Comparison of ENCODE assay signal across 1 cellular context in the genomic region with DNA sequence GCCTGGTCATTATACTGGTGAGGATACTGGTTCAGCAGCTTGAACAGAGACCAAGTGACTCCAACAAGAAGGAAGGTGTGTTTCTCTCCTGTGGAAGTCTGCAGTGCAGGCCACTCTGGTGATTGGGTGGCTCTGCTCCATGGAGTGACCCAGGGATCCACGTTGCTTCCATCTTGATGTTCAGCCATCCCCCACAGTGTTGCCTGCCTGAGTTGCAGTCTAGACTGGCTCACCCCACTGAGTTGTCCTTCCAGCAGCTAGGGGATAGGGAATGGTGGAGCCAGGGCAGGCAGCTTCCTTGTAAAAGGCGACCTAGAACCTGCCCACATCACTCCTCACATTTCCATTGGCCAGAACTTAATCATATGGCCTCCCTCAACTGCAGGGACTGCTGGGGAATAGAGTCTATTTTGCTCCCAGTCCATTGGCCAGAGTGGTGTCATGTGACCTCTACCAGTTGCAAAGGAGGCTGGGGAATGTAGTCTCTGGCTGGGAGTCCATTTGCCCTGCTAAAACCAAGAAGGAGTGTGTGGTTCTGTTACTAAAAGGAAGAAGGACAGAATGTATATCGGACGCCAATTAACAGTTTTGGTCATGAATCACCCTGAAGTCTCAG.
TF ChIP-seq lines count a peak whose summit lies in the region.

No MANE protein-coding gene starts in this region.

TF ChIP-seq in K562, 482 proteins besides CTCF, POLR2A, EP300 and RAD21:
- TF ChIP-seq SUPT5H (IDR thresholded peaks at IDR 0.05) (0 out of 2 replicates have a peak, but pooled peaks have one; percentile 23), ZNF146 (CRISPR knock-in tag; IDR thresholded peaks at IDR 0.05; ENCODE audit: unreplicated experiment) (no peak), PHF8 (IDR thresholded peaks at IDR 0.05; ENCODE audit: borderline replicate concordance, low read length) (peak; percentile 39; the same call in 1 of the 2 replicates), SIX5 (IDR thresholded peaks at IDR 0.05; ENCODE audit: borderline replicate concordance in 1 of 2, insufficient read depth in 1 of 2, low read depth in 1 of 2, low read length in 2 of 2) (peak; percentile 76 to 81), XRCC5 (IDR thresholded peaks at IDR 0.05; ENCODE audit: low read depth, low read length) (no peak), CREM (IDR thresholded peaks at IDR 0.05; ENCODE audit: low read depth) (peak; percentile 57), CBFA2T2 (conservative IDR thresholded peaks at IDR 0.05) (peak; percentile 81), FOS (IDR thresholded peaks at IDR 0.05; ENCODE audit: extremely low read depth, insufficient read length) (peak; percentile 33), RBM25 (IDR thresholded peaks at IDR 0.05; ENCODE audit: low read depth, low read length, severe bottlenecking) (peak; percentile 46), ZNF143 (CRISPR knock-in tag; IDR thresholded peaks at IDR 0.05) (peak; percentile 89), GATAD2A (IDR thresholded peaks at IDR 0.05) (no peak), EHMT2 (IDR thresholded peaks at IDR 0.05) (peak; percentile 71), TBP (optimal IDR thresholded peaks at IDR 0.05; ENCODE audit: low read depth, low read length) (peak; percentile 17), RAD51 (IDR thresholded peaks at IDR 0.05; ENCODE audit: borderline replicate concordance, low read depth) (peak; percentile 96), RFX7 (CRISPR knock-in tag; IDR thresholded peaks at IDR 0.05) (no peak), IRF2 (CRISPR knock-in tag; IDR thresholded peaks at IDR 0.05) (no peak), ZBTB8A (IDR thresholded peaks at IDR 0.05; ENCODE audit: partially characterized antibody) (no peak), KDM2B (CRISPR knock-in tag; IDR thresholded peaks at IDR 0.05) (no peak), SMAD1 (IDR thresholded peaks at IDR 0.05; ENCODE audit: low read depth, low read length, partially characterized antibody) (no peak), PCBP1 (IDR thresholded peaks at IDR 0.05; ENCODE audit: low read depth, low read length, poor library complexity, severe bottlenecking) (no peak), ARNT (IDR thresholded peaks at IDR 0.05) (peak in 1 of 2 experiments; percentile 92; a peak in 2 of 4 replicates), NFYB (IDR thresholded peaks at IDR 0.05; ENCODE audit: extremely low read depth, insufficient read length) (peak; percentile 72), YY1 (IDR thresholded peaks at IDR 0.05; ENCODE audit: borderline replicate concordance in 1 of 3, control insufficient read depth in 1 of 3, extremely low read depth in 1 of 3, insufficient read depth in 3 of 3, insufficient read length in 1 of 3, insufficient replicate concordance in 2 of 3, low read depth in 1 of 3, low read length in 2 of 3) (peak in 2 of 3 experiments; percentile 60 to 86), HCFC1 (IDR thresholded peaks at IDR 0.05; ENCODE audit: low read depth, low read length) (peak; percentile 92), PHF20 (IDR thresholded peaks at IDR 0.05; ENCODE audit: partially characterized antibody) (peak; percentile 62), CBX3 (IDR thresholded peaks at IDR 0.05; ENCODE audit: borderline replicate concordance in 1 of 2, low read length in 2 of 2) (peak in 1 of 2 experiments; percentile 16; a peak in 1 of 3 replicates), MBD2 (IDR thresholded peaks at IDR 0.05; ENCODE audit: borderline replicate concordance, low read depth) (peak; percentile 65; the same call in 1 of the 2 replicates), TFAM (CRISPR knock-in tag; conservative IDR thresholded peaks at IDR 0.05) (no peak), RBM39 (optimal IDR thresholded peaks at IDR 0.05; ENCODE audit: low read depth, low read length) (no peak), WHSC1 (IDR thresholded peaks at IDR 0.05; ENCODE audit: low read length) (no peak), TOE1 (IDR thresholded peaks at IDR 0.05; ENCODE audit: borderline replicate concordance) (peak; percentile 97), TOE1 (CRISPR knock-in tag; IDR thresholded peaks at IDR 0.05; ENCODE audit: borderline replicate concordance, low read depth) (no peak)
- TF ChIP-seq, protein P1, sequence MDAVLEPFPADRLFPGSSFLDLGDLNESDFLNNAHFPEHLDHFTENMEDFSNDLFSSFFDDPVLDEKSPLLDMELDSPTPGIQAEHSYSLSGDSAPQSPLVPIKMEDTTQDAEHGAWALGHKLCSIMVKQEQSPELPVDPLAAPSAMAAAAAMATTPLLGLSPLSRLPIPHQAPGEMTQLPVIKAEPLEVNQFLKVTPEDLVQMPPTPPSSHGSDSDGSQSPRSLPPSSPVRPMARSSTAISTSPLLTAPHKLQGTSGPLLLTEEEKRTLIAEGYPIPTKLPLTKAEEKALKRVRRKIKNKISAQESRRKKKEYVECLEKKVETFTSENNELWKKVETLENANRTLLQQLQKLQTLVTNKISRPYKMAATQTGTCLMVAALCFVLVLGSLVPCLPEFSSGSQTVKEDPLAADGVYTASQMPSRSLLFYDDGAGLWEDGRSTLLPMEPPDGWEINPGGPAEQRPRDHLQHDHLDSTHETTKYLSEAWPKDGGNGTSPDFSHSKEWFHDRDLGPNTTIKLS (IDR thresholded peaks at IDR 0.05; ENCODE audit: borderline replicate concordance, low read depth): peak; percentile 65; the same call in 1 of the 2 replicates
- TF ChIP-seq, protein P2, sequence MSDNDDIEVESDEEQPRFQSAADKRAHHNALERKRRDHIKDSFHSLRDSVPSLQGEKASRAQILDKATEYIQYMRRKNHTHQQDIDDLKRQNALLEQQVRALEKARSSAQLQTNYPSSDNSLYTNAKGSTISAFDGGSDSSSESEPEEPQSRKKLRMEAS (CRISPR knock-in tag; IDR thresholded peaks at IDR 0.05): no peak
- TF ChIP-seq, protein P3, sequence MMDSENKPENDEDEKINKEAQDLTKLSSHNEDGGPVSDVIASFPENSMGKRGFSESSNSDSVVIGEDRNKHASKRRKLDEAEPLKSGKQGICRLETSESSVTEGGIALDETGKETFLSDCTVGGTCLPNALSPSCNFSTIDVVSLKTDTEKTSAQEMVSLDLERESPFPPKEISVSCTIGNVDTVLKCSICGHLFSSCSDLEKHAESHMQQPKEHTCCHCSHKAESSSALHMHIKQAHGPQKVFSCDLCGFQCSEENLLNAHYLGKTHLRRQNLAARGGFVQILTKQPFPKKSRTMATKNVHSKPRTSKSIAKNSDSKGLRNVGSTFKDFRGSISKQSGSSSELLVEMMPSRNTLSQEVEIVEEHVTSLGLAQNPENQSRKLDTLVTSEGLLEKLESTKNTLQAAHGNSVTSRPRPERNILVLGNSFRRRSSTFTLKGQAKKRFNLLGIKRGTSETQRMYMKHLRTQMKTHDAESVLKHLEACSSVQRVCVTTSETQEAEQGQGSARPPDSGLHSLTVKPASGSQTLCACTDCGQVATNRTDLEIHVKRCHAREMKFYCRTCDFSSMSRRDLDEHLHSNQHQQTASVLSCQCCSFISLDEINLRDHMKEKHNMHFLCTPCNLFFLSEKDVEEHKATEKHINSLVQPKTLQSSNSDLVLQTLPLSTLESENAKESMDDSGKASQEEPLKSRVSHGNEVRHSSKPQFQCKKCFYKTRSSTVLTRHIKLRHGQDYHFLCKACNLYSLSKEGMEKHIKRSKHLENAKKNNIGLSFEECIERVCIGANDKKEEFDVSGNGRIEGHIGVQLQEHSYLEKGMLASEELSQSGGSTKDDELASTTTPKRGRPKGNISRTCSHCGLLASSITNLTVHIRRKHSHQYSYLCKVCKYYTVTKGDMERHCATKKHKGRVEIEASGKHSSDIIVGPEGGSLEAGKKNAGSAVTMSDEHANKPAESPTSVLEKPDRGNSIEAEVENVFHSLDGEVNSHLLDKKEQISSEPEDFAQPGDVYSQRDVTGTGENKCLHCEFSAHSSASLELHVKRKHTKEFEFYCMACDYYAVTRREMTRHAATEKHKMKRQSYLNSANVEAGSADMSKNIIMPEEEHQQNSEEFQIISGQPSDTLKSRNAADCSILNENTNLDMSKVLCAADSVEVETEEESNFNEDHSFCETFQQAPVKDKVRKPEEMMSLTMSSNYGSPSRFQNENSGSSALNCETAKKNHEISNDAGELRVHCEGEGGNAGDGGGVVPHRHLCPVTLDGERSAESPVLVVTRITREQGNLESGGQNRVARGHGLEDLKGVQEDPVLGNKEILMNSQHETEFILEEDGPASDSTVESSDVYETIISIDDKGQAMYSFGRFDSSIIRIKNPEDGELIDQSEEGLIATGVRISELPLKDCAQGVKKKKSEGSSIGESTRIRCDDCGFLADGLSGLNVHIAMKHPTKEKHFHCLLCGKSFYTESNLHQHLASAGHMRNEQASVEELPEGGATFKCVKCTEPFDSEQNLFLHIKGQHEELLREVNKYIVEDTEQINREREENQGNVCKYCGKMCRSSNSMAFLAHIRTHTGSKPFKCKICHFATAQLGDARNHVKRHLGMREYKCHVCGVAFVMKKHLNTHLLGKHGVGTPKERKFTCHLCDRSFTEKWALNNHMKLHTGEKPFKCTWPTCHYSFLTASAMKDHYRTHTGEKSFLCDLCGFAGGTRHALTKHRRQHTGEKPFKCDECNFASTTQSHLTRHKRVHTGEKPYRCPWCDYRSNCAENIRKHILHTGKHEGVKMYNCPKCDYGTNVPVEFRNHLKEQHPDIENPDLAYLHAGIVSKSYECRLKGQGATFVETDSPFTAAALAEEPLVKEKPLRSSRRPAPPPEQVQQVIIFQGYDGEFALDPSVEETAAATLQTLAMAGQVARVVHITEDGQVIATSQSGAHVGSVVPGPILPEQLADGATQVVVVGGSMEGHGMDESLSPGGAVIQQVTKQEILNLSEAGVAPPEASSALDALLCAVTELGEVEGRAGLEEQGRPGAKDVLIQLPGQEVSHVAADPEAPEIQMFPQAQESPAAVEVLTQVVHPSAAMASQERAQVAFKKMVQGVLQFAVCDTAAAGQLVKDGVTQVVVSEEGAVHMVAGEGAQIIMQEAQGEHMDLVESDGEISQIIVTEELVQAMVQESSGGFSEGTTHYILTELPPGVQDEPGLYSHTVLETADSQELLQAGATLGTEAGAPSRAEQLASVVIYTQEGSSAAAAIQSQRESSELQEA (IDR thresholded peaks at IDR 0.05; ENCODE audit: low read depth): no peak
- TF ChIP-seq, protein P4, sequence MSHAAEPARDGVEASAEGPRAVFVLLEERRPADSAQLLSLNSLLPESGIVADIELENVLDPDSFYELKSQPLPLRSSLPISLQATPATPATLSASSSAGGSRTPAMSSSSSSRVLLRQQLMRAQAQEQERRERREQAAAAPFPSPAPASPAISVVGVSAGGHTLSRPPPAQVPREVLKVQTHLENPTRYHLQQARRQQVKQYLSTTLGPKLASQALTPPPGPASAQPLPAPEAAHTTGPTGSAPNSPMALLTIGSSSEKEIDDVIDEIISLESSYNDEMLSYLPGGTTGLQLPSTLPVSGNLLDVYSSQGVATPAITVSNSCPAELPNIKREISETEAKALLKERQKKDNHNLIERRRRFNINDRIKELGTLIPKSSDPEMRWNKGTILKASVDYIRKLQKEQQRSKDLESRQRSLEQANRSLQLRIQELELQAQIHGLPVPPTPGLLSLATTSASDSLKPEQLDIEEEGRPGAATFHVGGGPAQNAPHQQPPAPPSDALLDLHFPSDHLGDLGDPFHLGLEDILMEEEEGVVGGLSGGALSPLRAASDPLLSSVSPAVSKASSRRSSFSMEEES (CRISPR knock-in tag; IDR thresholded peaks at IDR 0.05): peak; percentile 94
- TF ChIP-seq, protein P5, sequence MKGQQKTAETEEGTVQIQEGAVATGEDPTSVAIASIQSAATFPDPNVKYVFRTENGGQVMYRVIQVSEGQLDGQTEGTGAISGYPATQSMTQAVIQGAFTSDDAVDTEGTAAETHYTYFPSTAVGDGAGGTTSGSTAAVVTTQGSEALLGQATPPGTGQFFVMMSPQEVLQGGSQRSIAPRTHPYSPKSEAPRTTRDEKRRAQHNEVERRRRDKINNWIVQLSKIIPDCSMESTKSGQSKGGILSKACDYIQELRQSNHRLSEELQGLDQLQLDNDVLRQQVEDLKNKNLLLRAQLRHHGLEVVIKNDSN (CRISPR knock-in tag; IDR thresholded peaks at IDR 0.05): peak; percentile 97
- TF ChIP-seq, protein P6, sequence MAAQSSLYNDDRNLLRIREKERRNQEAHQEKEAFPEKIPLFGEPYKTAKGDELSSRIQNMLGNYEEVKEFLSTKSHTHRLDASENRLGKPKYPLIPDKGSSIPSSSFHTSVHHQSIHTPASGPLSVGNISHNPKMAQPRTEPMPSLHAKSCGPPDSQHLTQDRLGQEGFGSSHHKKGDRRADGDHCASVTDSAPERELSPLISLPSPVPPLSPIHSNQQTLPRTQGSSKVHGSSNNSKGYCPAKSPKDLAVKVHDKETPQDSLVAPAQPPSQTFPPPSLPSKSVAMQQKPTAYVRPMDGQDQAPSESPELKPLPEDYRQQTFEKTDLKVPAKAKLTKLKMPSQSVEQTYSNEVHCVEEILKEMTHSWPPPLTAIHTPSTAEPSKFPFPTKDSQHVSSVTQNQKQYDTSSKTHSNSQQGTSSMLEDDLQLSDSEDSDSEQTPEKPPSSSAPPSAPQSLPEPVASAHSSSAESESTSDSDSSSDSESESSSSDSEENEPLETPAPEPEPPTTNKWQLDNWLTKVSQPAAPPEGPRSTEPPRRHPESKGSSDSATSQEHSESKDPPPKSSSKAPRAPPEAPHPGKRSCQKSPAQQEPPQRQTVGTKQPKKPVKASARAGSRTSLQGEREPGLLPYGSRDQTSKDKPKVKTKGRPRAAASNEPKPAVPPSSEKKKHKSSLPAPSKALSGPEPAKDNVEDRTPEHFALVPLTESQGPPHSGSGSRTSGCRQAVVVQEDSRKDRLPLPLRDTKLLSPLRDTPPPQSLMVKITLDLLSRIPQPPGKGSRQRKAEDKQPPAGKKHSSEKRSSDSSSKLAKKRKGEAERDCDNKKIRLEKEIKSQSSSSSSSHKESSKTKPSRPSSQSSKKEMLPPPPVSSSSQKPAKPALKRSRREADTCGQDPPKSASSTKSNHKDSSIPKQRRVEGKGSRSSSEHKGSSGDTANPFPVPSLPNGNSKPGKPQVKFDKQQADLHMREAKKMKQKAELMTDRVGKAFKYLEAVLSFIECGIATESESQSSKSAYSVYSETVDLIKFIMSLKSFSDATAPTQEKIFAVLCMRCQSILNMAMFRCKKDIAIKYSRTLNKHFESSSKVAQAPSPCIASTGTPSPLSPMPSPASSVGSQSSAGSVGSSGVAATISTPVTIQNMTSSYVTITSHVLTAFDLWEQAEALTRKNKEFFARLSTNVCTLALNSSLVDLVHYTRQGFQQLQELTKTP (IDR thresholded peaks at IDR 0.05; ENCODE audit: low read depth in 1 of 2, partially characterized antibody in 2 of 2): peak in 1 of 2 experiments; percentile 94
- TF ChIP-seq, protein P7, sequence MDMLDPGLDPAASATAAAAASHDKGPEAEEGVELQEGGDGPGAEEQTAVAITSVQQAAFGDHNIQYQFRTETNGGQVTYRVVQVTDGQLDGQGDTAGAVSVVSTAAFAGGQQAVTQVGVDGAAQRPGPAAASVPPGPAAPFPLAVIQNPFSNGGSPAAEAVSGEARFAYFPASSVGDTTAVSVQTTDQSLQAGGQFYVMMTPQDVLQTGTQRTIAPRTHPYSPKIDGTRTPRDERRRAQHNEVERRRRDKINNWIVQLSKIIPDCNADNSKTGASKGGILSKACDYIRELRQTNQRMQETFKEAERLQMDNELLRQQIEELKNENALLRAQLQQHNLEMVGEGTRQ (CRISPR knock-in tag; IDR thresholded peaks at IDR 0.05): peak; percentile 93
- TF ChIP-seq, protein P8, sequence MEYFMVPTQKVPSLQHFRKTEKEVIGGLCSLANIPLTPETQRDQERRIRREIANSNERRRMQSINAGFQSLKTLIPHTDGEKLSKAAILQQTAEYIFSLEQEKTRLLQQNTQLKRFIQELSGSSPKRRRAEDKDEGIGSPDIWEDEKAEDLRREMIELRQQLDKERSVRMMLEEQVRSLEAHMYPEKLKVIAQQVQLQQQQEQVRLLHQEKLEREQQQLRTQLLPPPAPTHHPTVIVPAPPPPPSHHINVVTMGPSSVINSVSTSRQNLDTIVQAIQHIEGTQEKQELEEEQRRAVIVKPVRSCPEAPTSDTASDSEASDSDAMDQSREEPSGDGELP (CRISPR knock-in tag; IDR thresholded peaks at IDR 0.05; ENCODE audit: borderline replicate concordance): peak; percentile 40; the same call in 1 of the 2 replicates
TF ChIP-seq in K562: peak in this region for 25.
